ENCODE assay signal across 1 cellular context in genomic region chr16:84751947-84752346, GRCh38.
TF ChIP-seq lines count a peak whose summit lies in the region.

No MANE protein-coding gene starts in this region.

TF ChIP-seq in GM12878, 131 proteins besides CTCF, POLR2A, EP300 and RAD21 (continued from another document and continues in another):
- TF ChIP-seq ZBTB4 (CRISPR knock-in tag; IDR thresholded peaks at IDR 0.05), result no peak
- TF ChIP-seq IKZF1 (conservative IDR thresholded peaks at IDR 0.05), result no peak
- no peak for TF ChIP-seq RAD51 (IDR thresholded peaks at IDR 0.05)
- no peak for TF ChIP-seq CHD2 (IDR thresholded peaks at IDR 0.05; ENCODE audit: borderline replicate concordance, low read depth, low read length)
- no peak for TF ChIP-seq SRF (IDR thresholded peaks at IDR 0.05; ENCODE audit: low read depth in 2 of 2, low read length in 2 of 2)
- no peak for TF ChIP-seq ETV6 (conservative IDR thresholded peaks at IDR 0.05 in 1 of 2, IDR thresholded peaks at IDR 0.05 in 1 of 2; ENCODE audit: borderline replicate concordance in 1 of 2, low read depth in 1 of 2)
- no peak for TF ChIP-seq NR2C1 (IDR thresholded peaks at IDR 0.05)
- TF ChIP-seq USF2 (IDR thresholded peaks at IDR 0.05; ENCODE audit: borderline replicate concordance, low read depth, low read length), result no peak
- no peak for TF ChIP-seq MEF2A (IDR thresholded peaks at IDR 0.05; ENCODE audit: insufficient read depth, low read depth, low read length)
- no peak for TF ChIP-seq MYB (IDR thresholded peaks at IDR 0.05; ENCODE audit: borderline replicate concordance, low read depth, low read length)
- peak; percentile 34; the same call in 1 of the 2 replicates for TF ChIP-seq ZNF687 (IDR thresholded peaks at IDR 0.05)
- no peak for TF ChIP-seq ZNF24 (IDR thresholded peaks at IDR 0.05)
- peak; percentile 37; the same call in 1 of the 2 replicates for TF ChIP-seq RELB (IDR thresholded peaks at IDR 0.05; ENCODE audit: low read depth)
- TF ChIP-seq NR2F1 (conservative IDR thresholded peaks at IDR 0.05), result no peak
- no peak for TF ChIP-seq PAX5 (IDR thresholded peaks at IDR 0.05; ENCODE audit: borderline replicate concordance, low read depth, low read length)
- no peak; the same call in 1 of the 2 replicates for TF ChIP-seq DPF2 (IDR thresholded peaks at IDR 0.05)
- no peak for TF ChIP-seq EED (IDR thresholded peaks at IDR 0.05; ENCODE audit: low read depth)
- TF ChIP-seq POLR2AphosphoS5 (IDR thresholded peaks at IDR 0.05; ENCODE audit: low read length), result no peak
- no peak for TF ChIP-seq ATF7 (IDR thresholded peaks at IDR 0.05; ENCODE audit: low read depth)
- TF ChIP-seq BCLAF1 (IDR thresholded peaks at IDR 0.05), result no peak
- TF ChIP-seq SREBF1 (IDR thresholded peaks at IDR 0.05; ENCODE audit: low read length), result no peak
- 0 out of 2 replicates have a peak, but pooled peaks have one; percentile 60 for TF ChIP-seq JUND (IDR thresholded peaks at IDR 0.05; ENCODE audit: low read depth, low read length)
- no peak for TF ChIP-seq BMI1 (IDR thresholded peaks at IDR 0.05; ENCODE audit: borderline replicate concordance)
- peak; percentile 55 for TF ChIP-seq CREM (IDR thresholded peaks at IDR 0.05; ENCODE audit: low read depth)
- no peak for TF ChIP-seq NFXL1 (IDR thresholded peaks at IDR 0.05; ENCODE audit: borderline replicate concordance)
- TF ChIP-seq ELK1 (IDR thresholded peaks at IDR 0.05; ENCODE audit: low read depth, low read length), result no peak
- no peak for TF ChIP-seq ZBTB11 (CRISPR knock-in tag; IDR thresholded peaks at IDR 0.05)
- no peak for TF ChIP-seq MAX (IDR thresholded peaks at IDR 0.05; ENCODE audit: low read depth, low read length)
- no peak for TF ChIP-seq PRDM15 (CRISPR knock-in tag; IDR thresholded peaks at IDR 0.05)
- no peak for TF ChIP-seq BCL11A (IDR thresholded peaks at IDR 0.05; ENCODE audit: low read depth, low read length)
- no peak for TF ChIP-seq ZZZ3 (IDR thresholded peaks at IDR 0.05; ENCODE audit: control insufficient read depth, insufficient read length, low read depth)
- TF ChIP-seq RB1 (IDR thresholded peaks at IDR 0.05; ENCODE audit: borderline replicate concordance), result no peak
- no peak for TF ChIP-seq SUZ12 (IDR thresholded peaks at IDR 0.05; ENCODE audit: unreplicated experiment)
- 0 out of 2 replicates have a peak, but pooled peaks have one; percentile 18 for TF ChIP-seq MTA2 (IDR thresholded peaks at IDR 0.05; ENCODE audit: low read depth)
